ENCODE assay signal across 24 cellular contexts in genomic region chr18:70127307-70127828, GRCh38.
"Had no signal": no experiment of that assay in that cellular context is flagged by ENCODE, and none has a peak within 500 bp of the region (broad histone marks: within the 10 kb centered on the region; RNA-seq: fewer than 3 reads in every experiment).

No MANE protein-coding gene starts in this region.

- H3K9me3 ChIP-seq: breast epithelium, MG63, SJSA1 had no signal

- DNase-seq: activated CD4-positive, alpha-beta T cell treated with anti-CD3 and anti-CD28 coated beads for 48 hours; activated CD4-positive, alpha-beta T cell treated with anti-CD3 and anti-CD28 coated beads, Interleukin-2, amount 50 U/mL, for 4 hours; activated CD4-positive, CD25-positive, alpha-beta regulatory T cell treated with anti-CD3 and anti-CD28 coated beads, Interleukin-2, amount 50 U/mL, for 72 hours; activated CD8-positive, alpha-beta memory T cell treated with anti-CD3 and anti-CD28 coated beads, Interleukin-2, amount 50 U/mL, for 48 hours; activated CD8-positive, alpha-beta T cell treated with anti-CD3 and anti-CD28 coated beads, Interleukin-2, amount 10 ng/mL, durations not matched to agents 7 days and 5 days; activated naive CD4-positive, alpha-beta T cell; activated T-cell treated with anti-CD3 and anti-CD28 coated beads, Interleukin-2, amount 50 U/mL, for 1 hour; aorta; cortex of kidney; MG63; MV-4-11; NCI-H1092 treated with DMSO at 0.1 percent for 48 hours; NCI-H1436 treated with DMSO at 0.1 percent for 48 hours; NCI-H2171 treated with DMSO at 0.1 percent for 48 hours; NCI-H345; NCI-H510A; NCI-H526 treated with DMSO at 0.1 percent for 48 hours; PC-3; SHP77; T-helper 17 cell; T-helper 9 cell had no signal

- H3K36me3 ChIP-seq: breast epithelium had no signal

- H3K27me3 ChIP-seq: breast epithelium, MG63, SJSA1 had no signal

- ATAC-seq: activated CD8-positive, alpha-beta T cell treated with anti-CD3 and anti-CD28 coated beads, Interleukin-2, amount 10 ng/mL, durations not matched to agents 7 days and 5 days; PC-3; T-helper 17 cell; WTC11 had no signal

- H3K4me1 ChIP-seq: breast epithelium, SJSA1 had no signal

- H3K27ac ChIP-seq: breast epithelium, SJSA1 had no signal

- H3K4me3 ChIP-seq: breast epithelium, MG63, SJSA1 had no signal
